In the genomic region with DNA sequence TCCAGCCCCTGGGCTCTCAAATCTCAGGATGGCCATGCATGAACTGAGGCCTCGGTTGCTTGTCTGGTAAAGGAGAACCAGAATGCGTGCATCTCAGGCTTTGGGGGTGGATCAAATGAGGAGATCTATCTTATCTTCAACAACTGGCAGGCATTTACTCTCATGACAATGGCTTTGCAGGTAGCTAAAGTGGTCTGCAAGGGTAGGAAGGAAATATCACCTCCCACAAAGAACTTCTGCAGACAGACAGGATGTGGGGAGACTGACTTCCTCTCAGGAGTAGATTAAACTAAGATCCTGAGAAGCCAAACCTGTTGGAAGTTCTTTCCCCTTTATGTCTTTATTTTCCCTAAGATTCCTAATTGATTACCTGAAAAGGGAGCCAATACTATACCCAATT, we compare ENCODE assay signal across 1 cellular context.
TF ChIP-seq lines count a peak whose summit lies in the region.

No MANE protein-coding gene starts in this region.

TF ChIP-seq in H1, 55 proteins besides CTCF, POLR2A, EP300 and RAD21:
- TF ChIP-seq, protein P1, sequence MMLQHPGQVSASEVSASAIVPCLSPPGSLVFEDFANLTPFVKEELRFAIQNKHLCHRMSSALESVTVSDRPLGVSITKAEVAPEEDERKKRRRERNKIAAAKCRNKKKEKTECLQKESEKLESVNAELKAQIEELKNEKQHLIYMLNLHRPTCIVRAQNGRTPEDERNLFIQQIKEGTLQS (IDR thresholded peaks at IDR 0.05; ENCODE audit: insufficient read depth, low read depth, low read length) = no peak
- TF ChIP-seq TEAD4 (IDR thresholded peaks at IDR 0.05; ENCODE audit: low read depth, low read length) (no peak), CHD1 (IDR thresholded peaks at IDR 0.05; ENCODE audit: low read depth, low read length) (no peak), SP1 (IDR thresholded peaks at IDR 0.05; ENCODE audit: low read depth, low read length) (no peak), BRCA1 (IDR thresholded peaks at IDR 0.05; ENCODE audit: low read depth, low read length) (no peak), ASH2L (IDR thresholded peaks at IDR 0.05; ENCODE audit: low read length) (no peak), KDM5A (IDR thresholded peaks at IDR 0.05; ENCODE audit: low read length) (no peak), SIN3A (conservative IDR thresholded peaks at IDR 0.05 in 1 of 2, IDR thresholded peaks at IDR 0.05 in 1 of 2; ENCODE audit: low read depth in 1 of 2, low read length in 2 of 2) (no peak), KDM4A (IDR thresholded peaks at IDR 0.05; ENCODE audit: low read depth, low read length, severe bottlenecking) (no peak), NANOG (IDR thresholded peaks at IDR 0.05; ENCODE audit: insufficient read depth, low read depth, low read length, poor library complexity, severe bottlenecking) (no peak), SP4 (IDR thresholded peaks at IDR 0.05; ENCODE audit: low read length) (no peak), GTF2F1 (IDR thresholded peaks at IDR 0.05; ENCODE audit: borderline replicate concordance, low read depth, low read length) (no peak), SIX5 (IDR thresholded peaks at IDR 0.05; ENCODE audit: low read depth, low read length) (no peak), RXRA (IDR thresholded peaks at IDR 0.05; ENCODE audit: insufficient read depth, low read depth, low read length) (no peak), POLR2AphosphoS5 (IDR thresholded peaks at IDR 0.05; ENCODE audit: low read depth, low read length) (no peak), KDM1A (IDR thresholded peaks at IDR 0.05; ENCODE audit: borderline replicate concordance, low read length) (no peak), SRF (IDR thresholded peaks at IDR 0.05; ENCODE audit: low read depth, low read length) (no peak), CHD2 (IDR thresholded peaks at IDR 0.05; ENCODE audit: low read length) (no peak), SP2 (IDR thresholded peaks at IDR 0.05; ENCODE audit: low read length) (no peak), NRF1 (IDR thresholded peaks at IDR 0.05; ENCODE audit: low read depth, low read length) (no peak)
